8 cellular contexts compared by ENCODE assay signal in the genomic region with DNA sequence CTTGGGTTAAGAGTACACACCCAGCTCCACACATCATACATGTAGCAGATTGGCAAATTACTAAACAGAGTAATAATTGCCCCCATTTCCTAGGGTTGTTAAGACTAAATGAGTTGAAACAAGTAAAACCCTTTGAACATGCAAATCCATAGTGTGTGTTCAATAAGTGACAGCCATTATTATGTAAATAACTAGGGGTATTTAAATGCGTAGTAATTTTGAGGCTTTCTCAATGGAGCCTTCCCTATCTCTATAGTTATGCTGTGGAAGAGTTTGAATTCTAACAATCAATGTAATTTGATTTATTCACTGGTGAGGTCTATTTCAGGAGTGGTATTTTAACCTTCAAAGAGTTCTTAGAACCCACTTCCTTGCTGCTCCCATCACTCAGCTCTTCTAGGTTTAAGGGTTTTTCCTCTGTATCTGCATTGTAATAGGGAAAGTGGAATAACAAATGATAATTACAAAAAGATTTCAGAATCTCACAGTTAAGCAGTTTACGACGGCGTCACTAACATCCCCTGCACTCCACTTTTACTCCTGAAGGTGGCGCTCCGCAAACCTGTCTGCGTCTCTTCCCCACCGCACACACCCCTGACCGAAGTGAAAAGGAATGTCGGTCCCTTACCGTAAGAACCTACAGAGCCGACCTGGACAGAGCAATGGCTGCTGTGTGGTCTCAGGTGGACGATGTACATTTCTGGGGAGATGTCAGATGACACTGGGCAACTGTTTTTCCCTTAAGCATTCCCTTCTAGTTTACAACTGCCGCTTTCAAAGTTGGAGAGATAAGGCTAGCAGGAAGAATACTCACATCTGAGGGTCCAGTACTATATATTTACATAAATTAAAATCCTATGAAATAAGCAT.
DNase-seq lines count a peak whose midpoint lies in the region; ATAC-seq and TF ChIP-seq lines count a peak whose summit lies in the region.

No MANE protein-coding gene starts in this region.

- H3K9me2 ChIP-seq in SU-DHL-6 (replicated peaks; ENCODE audit: insufficient read depth, low read length), result no peaks in the 10 kb centered on the region

- H3K9me3 ChIP-seq in SU-DHL-6 (ENCODE audit: insufficient read depth, low read length) (no peaks in the 10 kb centered on the region), sigmoid colon (no peaks in the 10 kb centered on the region)

- WGBS in sigmoid colon, 2 donors, result 8 to 13% methylated on average over 14 of the region's 14 CpGs

- peak; percentile 5 for DNase-seq in NCI-H146 (lab: John Stamatoyannopoulos, UW)
- no peak for DNase-seq in NCI-H146 treated with DMSO at 0.1 percent for 48 hours (lab: John Stamatoyannopoulos, UW; ENCODE audit: unreplicated experiment)
- peak; percentile 83 for DNase-seq in amniotic epithelial cell (ENCODE audit: low read depth)
- peak; percentile 27 to 29 for DNase-seq in hippocampal formation (lab: John Stamatoyannopoulos, UW)
- DNase-seq in sigmoid colon, result peak; percentile 74
- no peak for DNase-seq in GDM1 (lab: John Stamatoyannopoulos, UW)

- no peak overlapping the region for H2AFZ ChIP-seq in SU-DHL-6 (ENCODE audit: low read depth, low read length, severe bottlenecking)

- H3K4me2 ChIP-seq in SU-DHL-6 (ENCODE audit: low read depth, low read length, poor library complexity, severe bottlenecking), result no peak overlapping the region

- H3K36me3 ChIP-seq in SU-DHL-6 (ENCODE audit: low read length), result no peaks in the 10 kb centered on the region
- no peaks in the 10 kb centered on the region for H3K36me3 ChIP-seq in sigmoid colon

- H3K9ac ChIP-seq in SU-DHL-6 (ENCODE audit: low read length), result no peak overlapping the region

- H3K27me3 ChIP-seq in SU-DHL-6 (ENCODE audit: low read length) (no peaks in the 10 kb centered on the region), sigmoid colon (no peaks in the 10 kb centered on the region)

- TF ChIP-seq CTCF in SU-DHL-6 (IDR thresholded peaks at IDR 0.05; ENCODE audit: insufficient read depth, low read length, poor library complexity, severe bottlenecking) (peak; percentile 68), sigmoid colon (IDR thresholded peaks at IDR 0.05) (peak in 3 of 4 experiments; percentile 37 to 67 (median 58))

- intact Hi-C loops in sigmoid colon (cut with DNase I), result no loop called here

- H4K20me1 ChIP-seq in SU-DHL-6 (ENCODE audit: low read depth, low read length), result no peaks in the 10 kb centered on the region

- peak; percentile 41 for ATAC-seq in HG03139 (IDR thresholded peaks at IDR 0.05; ENCODE audit: unreplicated experiment)

- H3K27ac ChIP-seq in SU-DHL-6 (ENCODE audit: low read depth, low read length) (no peak overlapping the region), sigmoid colon (peak overlapping the region in 1 of 4 donors; percentile 27)

- peaks cover 0 to 28% (median 20%) of the 10 kb centered on the region in 4 donors for H3K4me1 ChIP-seq in sigmoid colon

- H3F3A ChIP-seq in SU-DHL-6 (ENCODE audit: insufficient read depth), result no peaks in the 10 kb centered on the region

- no peak overlapping the region for H3K4me3 ChIP-seq in SU-DHL-6 (ENCODE audit: insufficient read depth, low read length, poor library complexity, severe bottlenecking)
- H3K4me3 ChIP-seq in sigmoid colon, result no peak overlapping the region

- no peak for TF ChIP-seq EP300 in sigmoid colon (IDR thresholded peaks at IDR 0.05)

- H3K79me2 ChIP-seq in SU-DHL-6 (ENCODE audit: insufficient read depth, low read length), result no peaks in the 10 kb centered on the region

- no peak for TF ChIP-seq POLR2A in sigmoid colon (IDR thresholded peaks at IDR 0.05)

Comparison
In these comparisons a context has a peak if more than half of its experiments do, and no peak if none do; other contexts are left out.
1. DNase-seq: peak in NCI-H146 (single experiment), amniotic epithelial cell (single experiment), hippocampal formation (2 of 2) and sigmoid colon (single experiment); none in NCI-H146 treated with DMSO at 0.1 percent for 48 hours (single experiment) and GDM1 (single experiment).